ENCODE assay signal across 34 cellular contexts in genomic region chr2:98852903-98853302, GRCh38.
"Had no signal": no experiment of that assay in that cellular context is flagged by ENCODE, and none has a peak within 500 bp of the region (broad histone marks: within the 10 kb centered on the region; RNA-seq: fewer than 3 reads in every experiment).

No MANE protein-coding gene starts in this region.

- H3K27me3 ChIP-seq: ascending aorta, body of pancreas, brain microvascular endothelial cell, breast epithelium, cardiac muscle cell had no signal

- H3K9me3 ChIP-seq: body of pancreas had no signal

- H3K36me3 ChIP-seq: adrenal gland, ascending aorta, brain microvascular endothelial cell, breast epithelium, cardiac muscle cell had no signal

- H3K4me1 ChIP-seq: adrenal gland, ascending aorta, body of pancreas, breast epithelium had no signal

- H3K4me3 ChIP-seq: adrenal gland, ascending aorta, body of pancreas, breast epithelium, cardiac muscle cell had no signal

- H3K27ac ChIP-seq: adrenal gland, ascending aorta, body of pancreas, brain microvascular endothelial cell, breast epithelium, cardiac muscle cell had no signal

- DNase-seq: activated effector memory CD4-positive, alpha-beta T cell treated with anti-CD3 and anti-CD28 coated beads, Interleukin-2, amount 50 U/mL, for 16 hours; activated effector memory CD4-positive, alpha-beta T cell treated with Interleukin-2 at 50 U/mL for 16 hours; activated gamma-delta T cell; activated gamma-delta T cell treated with Interleukin-2 at 50 U/mL for 16 hours; activated naive CD4-positive, alpha-beta T cell; activated naive CD4-positive, alpha-beta T cell treated with anti-CD3 and anti-CD28 coated beads for 36 hours; activated naive CD4-positive, alpha-beta T cell treated with anti-CD3 and anti-CD28 coated beads, Interleukin-2, amount 10 ng/mL, durations not matched to agents 7 days and 5 days; activated naive CD4-positive, alpha-beta T cell treated with anti-CD3 and anti-CD28 coated beads, Interleukin-2, amount 50 U/mL, for 16 hours; activated naive CD4-positive, alpha-beta T cell treated with Interleukin-2 at 50 U/mL for 16 hours; activated naive CD8-positive, alpha-beta T cell treated with anti-CD3 and anti-CD28 coated beads for 36 hours; activated naive CD8-positive, alpha-beta T cell treated with anti-CD3 and anti-CD28 coated beads, Interleukin-2, amount 10 ng/mL, durations not matched to agents 7 days and 5 days; activated naive CD8-positive, alpha-beta T cell treated with anti-CD3 and anti-CD28 coated beads, Interleukin-2, amount 50 U/mL, for 24 hours; activated T-cell treated with anti-CD3 and anti-CD28 coated beads, Interleukin-2, amount 50 U/mL, for 1 hour; activated T-cell treated with anti-CD3 and anti-CD28 coated beads, Interleukin-2, amount 50 U/mL, for 24 hours; activated T-cell treated with anti-CD3 and anti-CD28 coated beads, Interleukin-2, amount 50 U/mL, for 4 hours; activated T-cell treated with anti-CD3 and anti-CD28 coated beads, Interleukin-2, amount 50 U/mL, for 48 hours; activated T-cell treated with anti-CD3 and anti-CD28 coated beads, Interleukin-2, amount 50 U/mL, for 72 hours; adrenal gland; amniotic stem cell; amygdala; anterior cingulate cortex; aorta; body of pancreas; brain microvascular endothelial cell; caudate nucleus; central memory CD4-positive, alpha-beta T cell; cerebellar nuclear complex had no signal

- FAIRE-seq: astrocyte, bronchial epithelial cell had no signal

- ATAC-seq: activated naive CD4-positive, alpha-beta T cell treated with anti-CD3 and anti-CD28 coated beads, Interleukin-2, amount 50 U/mL, for 72 hours; activated naive CD8-positive, alpha-beta T cell treated with anti-CD3 and anti-CD28 coated beads, Interleukin-2, amount 50 U/mL, for 24 hours; activated T-cell treated with anti-CD3 and anti-CD28 coated beads, Interleukin-2, amount 50 U/mL, for 4 hours; activated T-cell treated with anti-CD3 and anti-CD28 coated beads, Interleukin-2, amount 50 U/mL, for 72 hours; activated T-helper 17 cell treated with anti-CD3 and anti-CD28 coated beads, Interleukin-2, amount 50 U/mL, for 72 hours; body of pancreas had no signal
